ENCODE assay signal across 23 cellular contexts in genomic region chr4:79178770-79179169, GRCh38.
DNase-seq lines count a peak whose midpoint lies in the region; TF ChIP-seq lines count a peak whose summit lies in the region.
"Had no signal": no experiment of that assay in that cellular context is flagged by ENCODE, and none has a peak within 500 bp of the region (broad histone marks: within the 10 kb centered on the region; RNA-seq: fewer than 3 reads in every experiment).

No MANE protein-coding gene starts in this region.

- H3K9me3 Mint-ChIP-seq in endothelial cell (ENCODE audit: unreplicated experiment) = no peaks in the 10 kb centered on the region

- H3K79me2 ChIP-seq in MM.1S (ENCODE audit: low read length) = no peaks in the 10 kb centered on the region

- no peaks in the 10 kb centered on the region for H3K27me3 Mint-ChIP-seq in endothelial cell (ENCODE audit: unreplicated experiment)
- H3K27me3 Mint-ChIP-seq: natural killer cell treated with Interleukin-12 subunit alpha and Interleukin-12 subunit beta and Interleukin-15 and Interleukin-18, amount 100 ng/mL, for 72 hours had no signal

- H3K27ac ChIP-seq in MM.1S (ENCODE audit: low read length) (no peak overlapping the region), esophagus muscularis mucosa (replicated peaks in 1 of 4) (peak overlapping the region; percentile 7 to 28 (median 13)), left ventricle myocardium inferior (replicated peaks) (no peak overlapping the region), sigmoid colon (peak overlapping the region in 2 of 4 donors; percentile 6), WERI-Rb-1 (no peak overlapping the region)
- H3K27ac ChIP-seq: breast epithelium, pancreas, suprapubic skin had no signal

- H2AFZ ChIP-seq in MM.1S (ENCODE audit: low read length) = 0 out of 2 replicates have a peak overlapping the region, but pooled peaks have one; percentile 14

- H3K4me1 Mint-ChIP-seq in endothelial cell (ENCODE audit: unreplicated experiment) = no peaks in the 10 kb centered on the region
- H3K4me1 Mint-ChIP-seq: CD4-positive, CD25-positive, alpha-beta regulatory T cell had no signal

- no peak overlapping the region for H3K9ac ChIP-seq in MM.1S (ENCODE audit: low read length)

- no peaks in the 10 kb centered on the region for H3K36me3 ChIP-seq in MM.1S (replicated peaks; ENCODE audit: insufficient read depth, low read length)
- H3K36me3 ChIP-seq in esophagus muscularis mucosa = no peaks in the 10 kb centered on the region
- no peaks in the 10 kb centered on the region for H3K36me3 ChIP-seq in left ventricle myocardium inferior
- H3K36me3 ChIP-seq in sigmoid colon = no peaks in the 10 kb centered on the region
- H3K36me3 ChIP-seq in WERI-Rb-1 = no peaks in the 10 kb centered on the region
- H3K36me3 ChIP-seq: breast epithelium, pancreas, suprapubic skin had no signal

- no peaks in the 10 kb centered on the region for H3K4me1 ChIP-seq in MM.1S (ENCODE audit: low read length)
- peaks cover 0 to 57% (median 51%) of the 10 kb centered on the region in 4 donors for H3K4me1 ChIP-seq in esophagus muscularis mucosa
- H3K4me1 ChIP-seq in left ventricle myocardium inferior = peaks cover 8% of the 10 kb centered on the region
- H3K4me1 ChIP-seq in sigmoid colon = peaks cover 0 to 41% (median 27%) of the 10 kb centered on the region in 4 donors
- H3K4me1 ChIP-seq: breast epithelium, pancreas, suprapubic skin had no signal

- no peaks in the 10 kb centered on the region for H3K9me3 ChIP-seq in MM.1S (replicated peaks; ENCODE audit: insufficient read depth, low read length)
- H3K9me3 ChIP-seq in esophagus muscularis mucosa = no peaks in the 10 kb centered on the region
- H3K9me3 ChIP-seq in left ventricle myocardium inferior (replicated peaks) = no peaks in the 10 kb centered on the region
- no peaks in the 10 kb centered on the region for H3K9me3 ChIP-seq in sigmoid colon
- H3K9me3 ChIP-seq in WERI-Rb-1 (ENCODE audit: severe bottlenecking) = no peaks in the 10 kb centered on the region
- H3K9me3 ChIP-seq: breast epithelium, pancreas, suprapubic skin had no signal

- H3F3A ChIP-seq in MM.1S (ENCODE audit: insufficient read depth, low read length) = no peaks in the 10 kb centered on the region

- intact Hi-C loops in esophagus muscularis mucosa (cut with DNase I) (no loop called here), left ventricle myocardium inferior (cut with micrococcal nuclease) (no loop called here), sigmoid colon (cut with DNase I) (no loop called here)

- no peak overlapping the region for H3K4me2 ChIP-seq in MM.1S (ENCODE audit: low read depth, low read length)

- TF ChIP-seq POLR2A in esophagus muscularis mucosa (IDR thresholded peaks at IDR 0.05; ENCODE audit: low read depth) = no peak
- TF ChIP-seq POLR2A in sigmoid colon (IDR thresholded peaks at IDR 0.05) = no peak

- no peak overlapping the region for H3K27ac Mint-ChIP-seq in endothelial cell (ENCODE audit: unreplicated experiment)
- H3K27ac Mint-ChIP-seq: activated CD8-positive, alpha-beta T cell treated with anti-CD3 and anti-CD28 coated beads, Interleukin-2, amount 10 ng/mL, durations not matched to agents 7 days and 5 days; CD4-positive, CD25-positive, alpha-beta regulatory T cell; natural killer cell treated with Interleukin-12 subunit alpha and Interleukin-12 subunit beta and Interleukin-15 and Interleukin-18, amount 100 ng/mL, for 72 hours had no signal

- H3K27me3 ChIP-seq in MM.1S (replicated peaks; ENCODE audit: insufficient read depth, low read length) (no peaks in the 10 kb centered on the region), esophagus muscularis mucosa (no peaks in the 10 kb centered on the region), left ventricle myocardium inferior (ENCODE audit: low read depth) (no peaks in the 10 kb centered on the region), sigmoid colon (no peaks in the 10 kb centered on the region), WERI-Rb-1 (ENCODE audit: insufficient read depth, low read depth, severe bottlenecking) (no peaks in the 10 kb centered on the region)
- H3K27me3 ChIP-seq: breast epithelium, pancreas, suprapubic skin had no signal

- H3K4me3 ChIP-seq in MM.1S (ENCODE audit: low read length) = no peak overlapping the region
- no peak overlapping the region for H3K4me3 ChIP-seq in esophagus muscularis mucosa
- H3K4me3 ChIP-seq in left ventricle myocardium inferior = no peak overlapping the region
- no peak overlapping the region for H3K4me3 ChIP-seq in sigmoid colon
- H3K4me3 ChIP-seq in WERI-Rb-1 (ENCODE audit: low read depth, low read length) = no peak overlapping the region
- H3K4me3 ChIP-seq: breast epithelium, pancreas, suprapubic skin had no signal

- TF ChIP-seq EP300 in esophagus muscularis mucosa (IDR thresholded peaks at IDR 0.05) (no peak), sigmoid colon (IDR thresholded peaks at IDR 0.05) (no peak)

- no peaks in the 10 kb centered on the region for H3K9me2 ChIP-seq in MM.1S (replicated peaks; ENCODE audit: insufficient read depth, low read length)

- no peaks in the 10 kb centered on the region for H4K20me1 ChIP-seq in MM.1S (ENCODE audit: insufficient read depth, low read length)

- no peaks in the 10 kb centered on the region for H3K36me3 Mint-ChIP-seq in endothelial cell (ENCODE audit: low read depth, unreplicated experiment)
- H3K36me3 Mint-ChIP-seq: CD4-positive, CD25-positive, alpha-beta regulatory T cell; natural killer cell treated with Interleukin-12 subunit alpha and Interleukin-12 subunit beta and Interleukin-15 and Interleukin-18, amount 100 ng/mL, for 72 hours had no signal

- TF ChIP-seq CTCF in MM.1S (IDR thresholded peaks at IDR 0.05; ENCODE audit: low read length) (no peak), esophagus muscularis mucosa (IDR thresholded peaks at IDR 0.05) (no peak), left ventricle myocardium inferior (IDR thresholded peaks at IDR 0.05; ENCODE audit: borderline replicate concordance) (no peak), sigmoid colon (IDR thresholded peaks at IDR 0.05) (no peak), endothelial cell (IDR thresholded peaks at IDR 0.05; ENCODE audit: unreplicated experiment) (no peak), WERI-Rb-1 (IDR thresholded peaks at IDR 0.05; ENCODE audit: low read depth, low read length) (no peak)

- DNase-seq in MM.1S = no peak
- no peak for DNase-seq in esophagus muscularis mucosa (ENCODE audit: extremely low spot score)
- DNase-seq in left ventricle myocardium inferior = peak; percentile 15
- peak; percentile 81 for DNase-seq in sigmoid colon
- no peak for DNase-seq in GM03348 (ENCODE audit: low spot score)
- no peak for DNase-seq in endothelial cell (ENCODE audit: low spot score)
- no peak for DNase-seq in WERI-Rb-1
- DNase-seq in NCI-H146 treated with DMSO at 0.1 percent for 48 hours (lab: John Stamatoyannopoulos, UW; ENCODE audit: unreplicated experiment) = no peak
- DNase-seq: activated CD4-positive, CD25-positive, alpha-beta regulatory T cell treated with anti-CD3 and anti-CD28 coated beads, Interleukin-2, amount 50 U/mL, for 72 hours; activated CD8-positive, alpha-beta T cell treated with anti-CD3 and anti-CD28 coated beads, Interleukin-2, amount 10 ng/mL, durations not matched to agents 7 days and 5 days; activated gamma-delta T cell; CD4-positive, CD25-positive, alpha-beta regulatory T cell; dermis blood vessel endothelial cell; KBM-7; kidney glomerular epithelial cell; mesendoderm; NCI-H187 treated with DMSO at 0.1 percent for 48 hours; NCI-H748 treated with DMSO at 0.1 percent for 48 hours; pancreas; SW 1271 had no signal

- H3K4me3 Mint-ChIP-seq in endothelial cell (ENCODE audit: unreplicated experiment) = no peak overlapping the region
- H3K4me3 Mint-ChIP-seq: activated CD8-positive, alpha-beta T cell treated with anti-CD3 and anti-CD28 coated beads, Interleukin-2, amount 10 ng/mL, durations not matched to agents 7 days and 5 days; CD4-positive, CD25-positive, alpha-beta regulatory T cell; natural killer cell treated with Interleukin-12 subunit alpha and Interleukin-12 subunit beta and Interleukin-15 and Interleukin-18, amount 100 ng/mL, for 72 hours had no signal

Comparison
In these comparisons a context has a peak if more than half of its experiments do, and no peak if none do; other contexts are left out.
1. DNase-seq: peak in left ventricle myocardium inferior (single experiment) and sigmoid colon (single experiment); none in MM.1S (single experiment), esophagus muscularis mucosa (single experiment), GM03348 (single experiment), endothelial cell (single experiment), WERI-Rb-1 (single experiment) and NCI-H146 treated with DMSO at 0.1 percent for 48 hours (single experiment).
2. H3K27ac ChIP-seq: peak in esophagus muscularis mucosa (4 of 4); none in MM.1S (single experiment), left ventricle myocardium inferior (single experiment) and WERI-Rb-1 (single experiment).